ENCODE assay signal across 8 cellular contexts in the genomic region with DNA sequence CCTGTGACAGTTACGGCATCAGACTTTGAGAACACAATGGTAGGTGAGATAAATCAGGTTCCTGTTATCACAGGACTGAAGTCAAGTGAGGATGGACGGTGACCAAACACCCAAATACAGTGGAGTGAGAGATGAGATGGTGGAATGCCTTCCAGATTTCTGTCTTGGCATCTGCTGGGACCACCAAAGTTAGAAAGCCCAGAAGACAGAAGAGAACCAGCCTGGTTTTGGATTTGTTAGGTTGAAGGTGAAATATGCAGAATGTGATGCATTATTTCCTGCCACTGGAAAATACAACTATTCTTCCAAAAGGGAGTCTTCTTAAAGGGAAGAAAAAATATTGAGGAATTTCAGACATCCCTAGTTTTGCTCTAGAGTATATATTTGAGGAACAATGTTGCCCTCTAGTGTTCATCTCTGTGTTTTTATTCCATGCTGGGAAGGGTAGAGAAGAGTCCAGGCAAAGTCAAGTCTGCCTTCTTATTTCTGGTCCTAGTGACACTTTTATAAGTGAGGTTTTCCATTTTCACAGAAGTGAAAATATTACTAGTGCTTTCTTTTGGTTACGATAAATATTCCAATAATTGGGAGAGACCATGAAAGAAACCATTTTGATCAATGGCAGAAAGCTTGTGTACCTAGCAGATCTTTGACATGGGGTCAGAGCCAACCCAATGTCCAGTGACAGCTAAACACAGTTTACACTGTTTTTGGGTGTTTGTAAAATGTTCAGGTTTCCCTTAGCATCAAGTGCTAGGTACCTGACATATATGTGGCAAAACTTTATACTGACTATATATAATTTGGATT.
DNase-seq lines count a peak whose midpoint lies in the region; ATAC-seq and TF ChIP-seq lines count a peak whose summit lies in the region.

No MANE protein-coding gene starts in this region.

- H3K27me3 ChIP-seq in dorsolateral prefrontal cortex: no peaks in the 10 kb centered on the region

- H3K4me3 ChIP-seq in dorsolateral prefrontal cortex: no peak overlapping the region

- no peak for TF ChIP-seq EP300 in Ishikawa (IDR thresholded peaks at IDR 0.05; ENCODE audit: borderline replicate concordance)

- intact Hi-C loops in dorsolateral prefrontal cortex (cut with DNase I): loop anchor here in 1 of 2 donors (10.0 kb wide), 2 partner anchors 649 to 1029 kb away; no protein-coding TSS in a partner anchor

- TF ChIP-seq CTCF in AG09319 (IDR thresholded peaks at IDR 0.05; ENCODE audit: low read depth, low read length) (peak; percentile 58), dorsolateral prefrontal cortex (IDR thresholded peaks at IDR 0.05 in 54 of 56, conservative IDR thresholded peaks at IDR 0.05 in 2 of 56; ENCODE audit: low read depth in 1 of 56, partially characterized antibody in 56 of 56) (peak; percentile 61 to 92 (median 78))

- DNase-seq in AG09319 (ENCODE audit: extremely low read depth, low read depth) (peak; percentile 46), OCI-M1 (lab: John Stamatoyannopoulos, UW) (peak; percentile 60), dorsolateral prefrontal cortex (no peak), medulla oblongata (ENCODE audit: extremely low spot score) (peak; percentile 89), NCI-H128 (lab: John Stamatoyannopoulos, UW; ENCODE audit: unreplicated experiment) (no peak)
- DNase-seq in activated T-cell treated with anti-CD3 and anti-CD28 coated beads, Interleukin-2, amount 50 U/mL, for 48 hours: no peak

- TF ChIP-seq RAD21 in Ishikawa (IDR thresholded peaks at IDR 0.05; ENCODE audit: low read depth): peak; percentile 67

- ATAC-seq in GM18868 (IDR thresholded peaks at IDR 0.05; ENCODE audit: unreplicated experiment): peak; percentile 69

- H3K27ac ChIP-seq in dorsolateral prefrontal cortex: no peak overlapping the region

TF ChIP-seq in Ishikawa, 13 proteins besides CTCF, POLR2A, EP300 and RAD21:
- no peak for TF ChIP-seq EGR1 (IDR thresholded peaks at IDR 0.05)
- TF ChIP-seq FOXM1 (IDR thresholded peaks at IDR 0.05; ENCODE audit: borderline replicate concordance, low read depth): no peak
- no peak for TF ChIP-seq YY1 (IDR thresholded peaks at IDR 0.05; ENCODE audit: low read depth)

Comparison
In these comparisons a context has a peak if more than half of its experiments do, and no peak if none do; other contexts are left out.
1. DNase-seq: peak in AG09319 (single experiment), OCI-M1 (single experiment) and medulla oblongata (single experiment); none in dorsolateral prefrontal cortex (0 of 10), NCI-H128 (single experiment) and activated T-cell treated with anti-CD3 and anti-CD28 coated beads, Interleukin-2, amount 50 U/mL, for 48 hours (0 of 2).